In the genomic region with DNA sequence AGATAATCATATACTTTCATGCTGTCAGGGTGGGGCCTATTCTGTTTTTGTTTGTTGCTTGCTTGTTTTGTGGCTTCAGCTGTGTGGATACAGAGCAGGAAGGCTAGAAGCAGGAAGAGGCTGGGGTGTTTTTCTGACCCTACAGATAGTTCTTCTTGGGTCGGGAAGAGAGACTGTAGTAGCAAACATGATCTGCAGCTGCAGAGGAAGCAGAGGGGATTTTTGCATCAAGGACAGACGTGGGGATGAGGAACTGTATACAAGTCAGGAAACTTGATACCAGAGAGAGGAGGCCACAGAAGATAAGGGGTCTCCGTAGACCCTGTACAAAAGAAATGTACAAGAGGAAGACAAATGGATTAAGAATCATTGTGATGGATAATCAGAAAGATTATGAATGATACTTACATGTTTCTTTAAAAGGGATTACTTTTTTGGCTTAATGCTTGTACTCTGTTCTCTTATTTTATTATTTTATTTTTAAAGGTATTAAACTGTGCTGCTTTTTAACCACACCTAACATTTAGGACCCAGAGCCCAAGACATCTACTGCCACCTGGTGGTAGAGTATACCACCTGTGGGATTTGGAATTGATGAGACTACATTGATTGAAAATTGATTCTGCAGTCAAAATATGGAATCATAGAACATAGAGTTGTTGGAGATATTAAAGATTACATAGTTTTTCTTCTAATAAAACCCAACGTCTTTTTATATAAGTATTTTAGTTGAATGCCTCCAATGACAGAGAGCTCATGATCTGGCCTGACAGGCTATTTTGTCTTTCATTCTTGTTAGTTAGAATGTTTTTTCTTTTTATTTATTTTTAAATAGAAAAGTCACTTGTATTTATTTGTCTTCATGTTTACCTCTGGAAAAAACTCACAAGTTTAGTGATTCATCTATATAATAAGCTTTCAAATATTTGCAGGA, we compare ENCODE assay signal across 10 cellular contexts. TPM values are rescaled to one million over a fixed set of nuclear protein-coding genes. Genes with fewer than 3 reads are reported as not detected.
DNase-seq lines count a peak whose midpoint lies in the region; ATAC-seq, FAIRE-seq and TF ChIP-seq lines count a peak whose summit lies in the region.
"Had no signal": no experiment of that assay in that cellular context is flagged by ENCODE, and none has a peak within 500 bp of the region (broad histone marks: within the 10 kb centered on the region; RNA-seq: fewer than 3 reads in every experiment).

No MANE protein-coding gene starts in this region.

- ATAC-seq in right lobe of liver, result peak; percentile 71 to 83 (median 80)
- ATAC-seq in HG02840 (IDR thresholded peaks at IDR 0.05; ENCODE audit: low FRiP score, unreplicated experiment), result no peak
- ATAC-seq in GM21360 (IDR thresholded peaks at IDR 0.05; ENCODE audit: unreplicated experiment), result no peak
- no peak for ATAC-seq in GM18519 (IDR thresholded peaks at IDR 0.05; ENCODE audit: low FRiP score, unreplicated experiment)
- ATAC-seq: naive thymus-derived CD8-positive, alpha-beta T cell had no signal

- no peak overlapping the region for H2AFZ ChIP-seq in mammary epithelial cell (ENCODE audit: low read depth, low read length)

- H3K79me2 ChIP-seq in mammary epithelial cell (ENCODE audit: insufficient read depth, low read length), result no peaks in the 10 kb centered on the region

- H3K27ac ChIP-seq in BLaER1, result peak overlapping the region; percentile 37; the same call in 1 of the 2 replicates
- no peak overlapping the region for H3K27ac ChIP-seq in mammary epithelial cell (ENCODE audit: insufficient read depth, low read depth, low read length)
- no peak overlapping the region for H3K27ac ChIP-seq in right lobe of liver
- H3K27ac ChIP-seq: SJCRH30 had no signal

- H3K36me3 ChIP-seq in BLaER1 (no peaks in the 10 kb centered on the region), mammary epithelial cell (ENCODE audit: insufficient read depth, low read length) (no peaks in the 10 kb centered on the region), right lobe of liver (no peaks in the 10 kb centered on the region)
- H3K36me3 ChIP-seq: SJCRH30 had no signal

- no peak for TF ChIP-seq POLR2A in right lobe of liver (IDR thresholded peaks at IDR 0.05)

- CTCF ChIA-PET in mammary epithelial cell (lab: Charles Lee; ENCODE audit: low non-redundant PET), result interaction anchor here (0.7 to 0.9 kb wide), 3 partner anchors 64 to 427 kb away, joined by 3 to 4 read pairs (median 3); no protein-coding TSS in a partner anchor

- H3K4me2 ChIP-seq in BLaER1 (peak overlapping the region; percentile 53), mammary epithelial cell (ENCODE audit: insufficient read depth, low read depth, low read length) (no peak overlapping the region)

- dilution Hi-C loops in mammary epithelial cell (cut with HindIII; ENCODE audit: low sequenced_read_pairs), result no loop called here

- BruUV-seq in mammary epithelial cell (replicated peaks; lab: Mats Ljungman, UMichigan), result no TSS peak

- intact Hi-C loops in mammary epithelial cell (cut with micrococcal nuclease), result loop anchor here (1.0 to 10.0 kb wide), 7 partner anchors 63 to 436 kb away; no protein-coding TSS in a partner anchor
- intact Hi-C loops in right lobe of liver (cut with DNase I), result loop anchor here in 1 of 2 donors (10.0 kb wide), 1 partner anchor 54 kb away; no protein-coding TSS in a partner anchor

- no peaks in the 10 kb centered on the region for H3K9me3 ChIP-seq in BLaER1
- no peaks in the 10 kb centered on the region for H3K9me3 ChIP-seq in mammary epithelial cell (replicated peaks; ENCODE audit: insufficient read depth, low read length)
- no peaks in the 10 kb centered on the region for H3K9me3 ChIP-seq in right lobe of liver
- H3K9me3 ChIP-seq: SJCRH30 had no signal

- H3K4me3 ChIP-seq in BLaER1, result no peak overlapping the region
- H3K4me3 ChIP-seq in mammary epithelial cell (replicated peaks in 1 of 3; ENCODE audit: insufficient read depth in 1 of 3, low read depth in 2 of 3, low read length in 3 of 3), result no peak overlapping the region
- no peak overlapping the region for H3K4me3 ChIP-seq in right lobe of liver
- H3K4me3 ChIP-seq: SJCRH30 had no signal

- H3K27me3 ChIP-seq in BLaER1, result no peaks in the 10 kb centered on the region
- no peaks in the 10 kb centered on the region for H3K27me3 ChIP-seq in mammary epithelial cell (ENCODE audit: insufficient read depth, low read length)
- no peaks in the 10 kb centered on the region for H3K27me3 ChIP-seq in right lobe of liver
- H3K27me3 ChIP-seq: SJCRH30 had no signal

- H4K20me1 ChIP-seq in BLaER1 (no peaks in the 10 kb centered on the region), mammary epithelial cell (ENCODE audit: insufficient read depth, low read length) (no peaks in the 10 kb centered on the region)

- no peak overlapping the region for H3K9ac ChIP-seq in BLaER1
- no peak overlapping the region for H3K9ac ChIP-seq in mammary epithelial cell (ENCODE audit: insufficient read depth, low read length)

- TF ChIP-seq CTCF in mammary epithelial cell (conservative IDR thresholded peaks at IDR 0.05 in 1 of 2, IDR thresholded peaks at IDR 0.05 in 1 of 2; ENCODE audit: extremely low read depth in 1 of 2, insufficient read depth in 1 of 2, low read depth in 1 of 2, low read length in 2 of 2) (peak; percentile 67 to 79), right lobe of liver (IDR thresholded peaks at IDR 0.05) (peak; percentile 67 to 85 (median 82))

- peaks cover 44% of the 10 kb centered on the region for H3K4me1 ChIP-seq in BLaER1
- H3K4me1 ChIP-seq in mammary epithelial cell (ENCODE audit: insufficient read depth, low read length), result no peaks in the 10 kb centered on the region
- no peaks in the 10 kb centered on the region for H3K4me1 ChIP-seq in right lobe of liver

- peak; percentile 48 for FAIRE-seq in GM18507 (lab: Jason Lieb, UNC)

- in situ Hi-C loops in mammary epithelial cell (cut with MboI; ENCODE audit: low sequenced_read_pairs in 2 of 2), result no loop called here

- 50% methylated on average over 4 of the region's 4 CpGs for WGBS in mammary epithelial cell (ENCODE audit: low coverage, missing lambda C conversion rate)
- WGBS in right lobe of liver (ENCODE audit: insufficient coverage, low coverage, low lambda C conversion rate, missing lambda C conversion rate), result 20% methylated on average over 4 of the region's 4 CpGs

- DNase-seq in GM18507 (ENCODE audit: extremely low spot score, insufficient read length, low read depth) (peak; percentile 12), NCI-H345 (lab: John Stamatoyannopoulos, UW) (peak; percentile 56), mammary epithelial cell (peak; percentile 9), right lobe of liver (no peak)

RNA-seq across cellular contexts. Expression of gene KALRN, which starts 46.1 kb away (rescaled TPM):
- total RNA-seq in mammary epithelial cell, result 1 to 10 TPM; 1.4 to 4.3 TPM
- 0.76 TPM for polyA plus RNA-seq in mammary epithelial cell
- not detected for polyA minus RNA-seq in mammary epithelial cell
- 10 to 100 TPM; 15.4 to 27.4 (median 22.1) TPM for total RNA-seq in right lobe of liver

Comparison
In these comparisons a context has a peak if more than half of its experiments do, and no peak if none do; other contexts are left out.
1. DNase-seq: peak in GM18507 (single experiment), NCI-H345 (single experiment) and mammary epithelial cell (single experiment); none in right lobe of liver (0 of 3).
2. ATAC-seq: peak in right lobe of liver (4 of 4); none in HG02840 (single experiment), GM21360 (single experiment) and GM18519 (single experiment).